Comparison of ENCODE assay signal across 1 cellular context in genomic region chr17:82602986-82603385, GRCh38.
TF ChIP-seq lines count a peak whose summit lies in the region.

No MANE protein-coding gene starts in this region.

TF ChIP-seq in GM23338, 12 proteins besides CTCF, POLR2A, EP300 and RAD21 (continued from another document):
- TF ChIP-seq ZNF462 (CRISPR knock-in tag; IDR thresholded peaks at IDR 0.05) (no peak), POLR2AphosphoS5 (IDR thresholded peaks at IDR 0.05; ENCODE audit: low read depth) (no peak)
